ENCODE assay signal across 12 cellular contexts in the genomic region with DNA sequence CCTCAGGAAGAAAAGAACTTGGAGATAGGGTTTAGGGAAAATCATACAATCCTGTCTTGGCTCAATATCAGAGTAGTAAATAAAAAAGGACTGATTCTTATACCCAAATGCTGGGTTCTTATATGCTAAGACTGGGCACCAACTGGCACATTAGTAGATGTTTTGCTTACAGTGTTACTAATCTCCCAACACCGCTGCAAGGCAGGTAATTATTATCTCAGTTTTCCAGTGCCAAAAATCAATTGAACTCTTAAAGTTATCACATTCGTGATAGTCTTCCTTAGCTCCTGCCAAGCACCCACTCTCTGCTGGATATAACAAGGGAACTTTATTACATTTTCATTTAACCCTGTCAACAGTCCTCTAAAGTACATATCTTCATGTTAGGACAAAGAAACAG. TPM values are rescaled to one million over a fixed set of nuclear protein-coding genes. Genes with fewer than 3 reads are reported as not detected.
DNase-seq lines count a peak whose midpoint lies in the region; ATAC-seq and TF ChIP-seq lines count a peak whose summit lies in the region.
"Had no signal": no experiment of that assay in that cellular context is flagged by ENCODE, and none has a peak within 500 bp of the region (broad histone marks: within the 10 kb centered on the region; RNA-seq: fewer than 3 reads in every experiment).

No MANE protein-coding gene starts in this region.

- H3K9me3 ChIP-seq in BE2C (no peaks in the 10 kb centered on the region), psoas muscle (no peaks in the 10 kb centered on the region)

- CTCF ChIA-PET in RWPE1 (lab: Yijun Ruan, JAX): no interaction called here

- peaks cover 55% of the 10 kb centered on the region for H3K36me3 ChIP-seq in BE2C
- H3K36me3 ChIP-seq in psoas muscle (ENCODE audit: insufficient read depth in 1 of 2, low read depth in 1 of 2): peaks cover 0 to 16% of the 10 kb centered on the region in 2 donors

- H3K27me3 ChIP-seq in BE2C: no peaks in the 10 kb centered on the region
- no peaks in the 10 kb centered on the region for H3K27me3 ChIP-seq in psoas muscle (ENCODE audit: insufficient read depth in 3 of 3, low read length in 2 of 3)

- peak overlapping the region; percentile 98 for H3K4me3 ChIP-seq in BE2C (ENCODE audit: low read depth, low read length)
- peak overlapping the region; percentile 88 for H3K4me3 ChIP-seq in fibroblast of pulmonary artery (replicated peaks; ENCODE audit: low read depth, low read length)
- H3K4me3 ChIP-seq in psoas muscle: peak overlapping the region; percentile 78

- peak overlapping the region; percentile 54 for H3K27ac ChIP-seq in RWPE1
- peak overlapping the region; percentile 76 for H3K27ac ChIP-seq in psoas muscle

- POLR2A ChIA-PET in RWPE1 (lab: Yijun Ruan, JAX; ENCODE audit: low non-redundant PET): no interaction called here

- DNase-seq in BE2C (no peak), RWPE1 (ENCODE audit: low spot score) (no peak), fibroblast of pulmonary artery (ENCODE audit: low read depth) (no peak), psoas muscle (no peak), amygdala (lab: John Stamatoyannopoulos, UW) (no peak), DMS53 (lab: John Stamatoyannopoulos, UW) (no peak)
- DNase-seq: activated T-cell treated with anti-CD3 and anti-CD28 coated beads, Interleukin-2, amount 50 U/mL, for 1 hour; NCI-H1092 treated with DMSO at 0.1 percent for 48 hours; stimulated activated CD4-positive, alpha-beta T cell treated with anti-CD3 and anti-CD28 coated beads, Interleukin-15, amount 100 ng/mL, for 24 hours; SW 1271 had no signal

- TF ChIP-seq CTCF in BE2C (IDR thresholded peaks at IDR 0.05; ENCODE audit: low read depth, low read length) (no peak), RWPE1 (conservative IDR thresholded peaks at IDR 0.05; ENCODE audit: low read depth) (no peak), fibroblast of pulmonary artery (IDR thresholded peaks at IDR 0.05; ENCODE audit: low read length, missing control alignments) (no peak), psoas muscle (IDR thresholded peaks at IDR 0.05) (no peak)

- H3K4me1 ChIP-seq in BE2C (peaks cover 9% of the 10 kb centered on the region), psoas muscle (peaks cover 67% of the 10 kb centered on the region)

- ATAC-seq in psoas muscle: no peak
- no peak for ATAC-seq in HG03175 (IDR thresholded peaks at IDR 0.05; ENCODE audit: unreplicated experiment)
- no peak for ATAC-seq in HG03439 (IDR thresholded peaks at IDR 0.05; ENCODE audit: unreplicated experiment)

- WGBS in psoas muscle, 3 donors: 5 to 15% (median 12%) methylated on average over 2 of the region's 2 CpGs

- intact Hi-C loops in psoas muscle (cut with DNase I): loop anchor here (5.0 kb wide), 2 partner anchors 55 to 100 kb away; no protein-coding TSS in a partner anchor

RNA-seq across cellular contexts. Expression of a gene that starts 25.0 kb away (rescaled TPM):
- not detected for polyA plus RNA-seq in BE2C (2012; ENCODE audit: insufficient read depth, insufficient read length, low read depth)
- total RNA-seq in psoas muscle: not detected
- polyA plus RNA-seq in psoas muscle: not detected
